ENCODE assay signal across 8 cellular contexts in genomic region chr10:26438534-26439269, GRCh38.
DNase-seq lines count a peak whose midpoint lies in the region; ATAC-seq and TF ChIP-seq lines count a peak whose summit lies in the region.

No MANE protein-coding gene starts in this region.

- CTCF ChIA-PET in HEK293T (lab: Yijun Ruan, JAX) = no interaction called here

- H3K4me1 Mint-ChIP-seq in stimulated activated naive CD8-positive, alpha-beta T cell treated with anti-CD3 and anti-CD28 coated beads, Interleukin-15, amount 100 ng/mL, for 72 hours = peaks cover 57% of the 10 kb centered on the region

- H3K9me3 Mint-ChIP-seq in stimulated activated naive CD8-positive, alpha-beta T cell treated with anti-CD3 and anti-CD28 coated beads, Interleukin-15, amount 100 ng/mL, for 72 hours = no peaks in the 10 kb centered on the region

- no peaks in the 10 kb centered on the region for H3K27me3 ChIP-seq in duodenal mucosa (ENCODE audit: control insufficient read depth in 1 of 2, insufficient read depth in 2 of 2, low read length in 2 of 2)
- no peaks in the 10 kb centered on the region for H3K27me3 ChIP-seq in mucosa of stomach (ENCODE audit: control insufficient read depth, insufficient read depth, low read length)

- peak; percentile 56 for ATAC-seq in GM19035 (IDR thresholded peaks at IDR 0.05; ENCODE audit: unreplicated experiment)
- peak; percentile 55 for ATAC-seq in HG03175 (IDR thresholded peaks at IDR 0.05; ENCODE audit: unreplicated experiment)
- ATAC-seq in stimulated activated naive CD8-positive, alpha-beta T cell treated with anti-CD3 and anti-CD28 coated beads, Interleukin-15, amount 100 ng/mL, for 72 hours = peak; percentile 88

- peak overlapping the region; percentile 62 to 68 for H3K4me3 ChIP-seq in duodenal mucosa (ENCODE audit: low read depth in 1 of 2, low read length in 2 of 2)
- H3K4me3 ChIP-seq in mucosa of stomach (ENCODE audit: low read length) = no peak overlapping the region

- H3K9me3 ChIP-seq in duodenal mucosa (ENCODE audit: control insufficient read depth in 1 of 2, low read length in 2 of 2) = no peaks in the 10 kb centered on the region
- no peaks in the 10 kb centered on the region for H3K9me3 ChIP-seq in mucosa of stomach (ENCODE audit: control insufficient read depth, low read length)

- POLR2A ChIA-PET in HEK293T (lab: Yijun Ruan, JAX) = no interaction called here

- H3K36me3 ChIP-seq in duodenal mucosa (ENCODE audit: control insufficient read depth in 1 of 2, insufficient read depth in 2 of 2, low read length in 2 of 2) (no peaks in the 10 kb centered on the region), mucosa of stomach (ENCODE audit: control insufficient read depth, insufficient read depth, low read length) (no peaks in the 10 kb centered on the region)

- H3K9ac ChIP-seq in duodenal mucosa (ENCODE audit: low read depth in 1 of 2, low read length in 2 of 2) (peak overlapping the region; percentile 35 to 60), mucosa of stomach (ENCODE audit: low read length) (peak overlapping the region; percentile 64)

- H3K27ac Mint-ChIP-seq in stimulated activated naive CD8-positive, alpha-beta T cell treated with anti-CD3 and anti-CD28 coated beads, Interleukin-15, amount 100 ng/mL, for 72 hours = peak overlapping the region; percentile 95 to 97

- DNase-seq in activated CD4-positive, alpha-beta T cell treated with anti-CD3 and anti-CD28 coated beads for 1 hour = peak; percentile 63
- DNase-seq in stimulated activated naive CD8-positive, alpha-beta T cell treated with anti-CD3 and anti-CD28 coated beads, Interleukin-15, amount 100 ng/mL, for 72 hours = peak; percentile 73 to 80
- no peak for DNase-seq in HEK293T (ENCODE audit: extremely low spot score)
- no peak for DNase-seq in HCEC 1CT

- H3K27me3 Mint-ChIP-seq in stimulated activated naive CD8-positive, alpha-beta T cell treated with anti-CD3 and anti-CD28 coated beads, Interleukin-15, amount 100 ng/mL, for 72 hours = no peaks in the 10 kb centered on the region

- H3K27ac ChIP-seq in duodenal mucosa (ENCODE audit: low read depth, low read length) = peak overlapping the region; percentile 38

- H3K4me1 ChIP-seq in duodenal mucosa (ENCODE audit: control insufficient read depth in 1 of 2, insufficient read depth in 2 of 2, low read length in 2 of 2) (no peaks in the 10 kb centered on the region), mucosa of stomach (ENCODE audit: control insufficient read depth, insufficient read depth, low read length) (no peaks in the 10 kb centered on the region)

- H3K4me3 Mint-ChIP-seq in stimulated activated naive CD8-positive, alpha-beta T cell treated with anti-CD3 and anti-CD28 coated beads, Interleukin-15, amount 100 ng/mL, for 72 hours = peak overlapping the region; percentile 88 to 90

TF ChIP-seq in HEK293T, 16 proteins besides CTCF, POLR2A, EP300 and RAD21:
- TF ChIP-seq FOXK2 (IDR thresholded peaks at IDR 0.05) (no peak), ELF4 (IDR thresholded peaks at IDR 0.05) (no peak), FOXM1 (IDR thresholded peaks at IDR 0.05; ENCODE audit: borderline replicate concordance) (no peak), SUZ12 (IDR thresholded peaks at IDR 0.05) (no peak), ARNT (IDR thresholded peaks at IDR 0.05) (no peak), TARDBP (IDR thresholded peaks at IDR 0.05) (no peak), CTBP1 (IDR thresholded peaks at IDR 0.05; ENCODE audit: borderline replicate concordance) (no peak), BHLHE40 (IDR thresholded peaks at IDR 0.05; ENCODE audit: borderline replicate concordance) (no peak)

Comparison
In these comparisons a context has a peak if more than half of its experiments do, and no peak if none do; other contexts are left out.
1. DNase-seq: peak in activated CD4-positive, alpha-beta T cell treated with anti-CD3 and anti-CD28 coated beads for 1 hour (single experiment) and stimulated activated naive CD8-positive, alpha-beta T cell treated with anti-CD3 and anti-CD28 coated beads, Interleukin-15, amount 100 ng/mL, for 72 hours (2 of 2); none in HEK293T (single experiment) and HCEC 1CT (single experiment).
2. Peak in every context shown above with its lines, with median percentiles within 50 percentile points of each other: ATAC-seq.